ENCODE assay signal across 35 cellular contexts in the genomic region with DNA sequence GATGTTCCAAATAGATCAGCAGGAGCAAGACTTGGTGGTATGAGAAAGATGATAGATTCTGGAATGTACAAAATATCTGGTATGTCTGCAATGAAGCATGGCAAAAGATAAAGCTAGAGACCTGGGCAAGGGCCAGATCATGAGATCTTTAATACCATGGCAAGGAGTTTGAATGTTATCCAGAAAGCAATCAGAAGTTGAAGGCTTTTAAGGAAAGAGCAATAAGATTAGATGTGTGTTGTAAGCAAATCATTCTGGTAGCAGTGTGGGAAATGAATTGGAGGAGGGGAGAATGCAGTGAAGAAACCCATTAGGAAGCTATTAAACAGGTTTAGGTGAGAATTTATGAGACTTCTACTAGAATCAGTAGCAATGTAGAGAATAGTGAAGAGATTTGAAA. TPM values are rescaled to one million over a fixed set of nuclear protein-coding genes. Genes with fewer than 3 reads are reported as not detected.
"Had no signal": no experiment of that assay in that cellular context is flagged by ENCODE, and none has a peak within 500 bp of the region (broad histone marks: within the 10 kb centered on the region; RNA-seq: fewer than 3 reads in every experiment).

No MANE protein-coding gene starts in this region.

- H3K4me1 ChIP-seq: adrenal gland, ascending aorta, body of pancreas, breast epithelium had no signal

- H3K27ac ChIP-seq: adrenal gland, ascending aorta, body of pancreas, brain microvascular endothelial cell, breast epithelium, cardiac muscle cell had no signal

- H3K9me3 ChIP-seq: adrenal gland, ascending aorta, body of pancreas, breast epithelium had no signal

- H3K27me3 ChIP-seq: ascending aorta, body of pancreas, brain microvascular endothelial cell, cardiac muscle cell had no signal

- ATAC-seq: activated naive CD4-positive, alpha-beta T cell treated with anti-CD3 and anti-CD28 coated beads, Interleukin-2, amount 50 U/mL, for 72 hours; activated naive CD8-positive, alpha-beta T cell treated with anti-CD3 and anti-CD28 coated beads, Interleukin-2, amount 50 U/mL, for 24 hours; activated T-cell treated with anti-CD3 and anti-CD28 coated beads, Interleukin-2, amount 50 U/mL, for 4 hours; activated T-cell treated with anti-CD3 and anti-CD28 coated beads, Interleukin-2, amount 50 U/mL, for 72 hours; activated T-helper 17 cell treated with anti-CD3 and anti-CD28 coated beads, Interleukin-2, amount 50 U/mL, for 72 hours; body of pancreas had no signal

- H3K4me3 ChIP-seq: adrenal gland, ascending aorta, body of pancreas, breast epithelium, cardiac muscle cell had no signal

- DNase-seq: activated effector memory CD4-positive, alpha-beta T cell treated with anti-CD3 and anti-CD28 coated beads, Interleukin-2, amount 50 U/mL, for 16 hours; activated effector memory CD4-positive, alpha-beta T cell treated with Interleukin-2 at 50 U/mL for 16 hours; activated gamma-delta T cell; activated gamma-delta T cell treated with Interleukin-2 at 50 U/mL for 16 hours; activated naive CD4-positive, alpha-beta T cell; activated naive CD4-positive, alpha-beta T cell treated with anti-CD3 and anti-CD28 coated beads for 36 hours; activated naive CD4-positive, alpha-beta T cell treated with anti-CD3 and anti-CD28 coated beads, Interleukin-2, amount 10 ng/mL, durations not matched to agents 7 days and 5 days; activated naive CD4-positive, alpha-beta T cell treated with anti-CD3 and anti-CD28 coated beads, Interleukin-2, amount 50 U/mL, for 16 hours; activated naive CD4-positive, alpha-beta T cell treated with Interleukin-2 at 50 U/mL for 16 hours; activated naive CD8-positive, alpha-beta T cell treated with anti-CD3 and anti-CD28 coated beads for 36 hours; activated naive CD8-positive, alpha-beta T cell treated with anti-CD3 and anti-CD28 coated beads, Interleukin-2, amount 10 ng/mL, durations not matched to agents 7 days and 5 days; activated naive CD8-positive, alpha-beta T cell treated with anti-CD3 and anti-CD28 coated beads, Interleukin-2, amount 50 U/mL, for 24 hours; activated T-cell treated with anti-CD3 and anti-CD28 coated beads, Interleukin-2, amount 50 U/mL, for 1 hour; activated T-cell treated with anti-CD3 and anti-CD28 coated beads, Interleukin-2, amount 50 U/mL, for 24 hours; activated T-cell treated with anti-CD3 and anti-CD28 coated beads, Interleukin-2, amount 50 U/mL, for 4 hours; activated T-cell treated with anti-CD3 and anti-CD28 coated beads, Interleukin-2, amount 50 U/mL, for 48 hours; activated T-cell treated with anti-CD3 and anti-CD28 coated beads, Interleukin-2, amount 50 U/mL, for 72 hours; adrenal gland; amniotic stem cell; amygdala; anterior cingulate cortex; aorta; body of pancreas; brain microvascular endothelial cell; caudate nucleus; central memory CD4-positive, alpha-beta T cell; cerebellar nuclear complex had no signal

- H3K36me3 ChIP-seq: adrenal gland, ascending aorta, brain microvascular endothelial cell, breast epithelium, cardiac muscle cell had no signal

RNA-seq across cellular contexts. Expression of gene SYT9, which starts 32.2 kb away (rescaled TPM):
- total RNA-seq: activated naive CD4-positive, alpha-beta T cell treated with anti-CD3 and anti-CD28 coated beads for 36 hours; activated naive CD8-positive, alpha-beta T cell treated with anti-CD3 and anti-CD28 coated beads for 36 hours; activated naive CD8-positive, alpha-beta T cell treated with anti-CD3 and anti-CD28 coated beads, Interleukin-2, amount 10 ng/mL, durations not matched to agents 7 days and 5 days; activated T-cell treated with anti-CD3 and anti-CD28 coated beads, Interleukin-2, amount 50 U/mL, for 4 hours; activated T-cell treated with anti-CD3 and anti-CD28 coated beads, Interleukin-2, amount 50 U/mL, for 72 hours; activated T-helper 1 cell treated with anti-CD3 and anti-CD28 coated beads, Interleukin-12 subunit alpha, Interleukin-12 subunit beta, Interleukin-2, Interleukin-4 antibody, amounts not matched to agents 30 ng/mL and 10 ng/mL and 1 ng/mL, durations not matched to agents 14 hours and 24 hours and 36 hours; activated T-helper 17 cell treated with anti-CD3 and anti-CD28 coated beads, Interleukin-2, amount 50 U/mL, for 72 hours; activated T-helper 2 cell treated with anti-CD3 and anti-CD28 coated beads, Interferon-gamma antibody, Interleukin-2, Interleukin-4, amounts not matched to agents 10 μg/mL and 5 μg/mL and 100 μg/mL, durations not matched to agents 14 hours and 24 hours and 36 hours; bronchial epithelial cell had no signal
